Comparison of ENCODE assay signal across 20 cellular contexts in genomic region chr11:91730071-91730470, GRCh38.
A peak's percentile ranks its signal among the peaks of the same experiment; 100 is the strongest.
DNase-seq lines count a peak whose midpoint lies in the region; ATAC-seq and TF ChIP-seq lines count a peak whose summit lies in the region.
"Had no signal": no experiment of that assay in that cellular context is flagged by ENCODE, and none has a peak within 500 bp of the region (broad histone marks: within the 10 kb centered on the region; RNA-seq: fewer than 3 reads in every experiment).

No MANE protein-coding gene starts in this region.

- no peak overlapping the region for H3K4me3 Mint-ChIP-seq in WTC11
- peak overlapping the region; percentile 17 for H3K4me3 Mint-ChIP-seq in endodermal cell
- H3K4me3 Mint-ChIP-seq in MCF 10A (ENCODE audit: unreplicated experiment), result no peak overlapping the region

- no peak overlapping the region for H2AK5ac ChIP-seq in neuronal stem cell (ENCODE audit: low read depth, low read length)

- H3K4me1 ChIP-seq in endodermal cell (ENCODE audit: control insufficient read depth, insufficient read depth, low read length) (peaks cover 13% of the 10 kb centered on the region), neuronal stem cell (ENCODE audit: control insufficient read depth in 2 of 2, insufficient read depth in 1 of 2, low read depth in 1 of 2, low read length in 2 of 2) (peaks cover 0 to 5% of the 10 kb centered on the region in 2 donors)

- H2BK5ac ChIP-seq in neuronal stem cell (ENCODE audit: low read length), result no peak overlapping the region

- peak overlapping the region; percentile 33 for H3K18ac ChIP-seq in neuronal stem cell (ENCODE audit: low read length)

- intact Hi-C loops in MCF 10A (cut with micrococcal nuclease), result no loop called here

- TF ChIP-seq CTCF in WTC11 (IDR thresholded peaks at IDR 0.05), result no peak
- TF ChIP-seq CTCF in endodermal cell (conservative IDR thresholded peaks at IDR 0.05), result no peak
- no peak for TF ChIP-seq CTCF in MCF 10A (IDR thresholded peaks at IDR 0.05; ENCODE audit: unreplicated experiment)

- H2BK15ac ChIP-seq in neuronal stem cell (ENCODE audit: low read length), result no peak overlapping the region

- H3K4me3 ChIP-seq in endodermal cell (ENCODE audit: low read length), result peak overlapping the region; percentile 20
- H3K4me3 ChIP-seq in neuronal stem cell (ENCODE audit: low read length in 2 of 2), result no peak overlapping the region
- H3K4me3 ChIP-seq: GM23248 had no signal

- POLR2A ChIA-PET in WTC11 (lab: Charles Lee), result no interaction called here
- POLR2A ChIA-PET in MCF 10A (lab: Yijun Ruan, JAX), result no interaction called here

- H3K9ac ChIP-seq in endodermal cell (ENCODE audit: extremely low read depth, low read length, poor library complexity, severe bottlenecking) (no peak overlapping the region), neuronal stem cell (ENCODE audit: low read depth, low read length, poor library complexity) (no peak overlapping the region)
- H3K9ac ChIP-seq: GM23248 had no signal

- H3K36me3 Mint-ChIP-seq in WTC11, result peaks cover 12% of the 10 kb centered on the region
- peaks cover 5% of the 10 kb centered on the region for H3K36me3 Mint-ChIP-seq in endodermal cell (ENCODE audit: low read depth)
- H3K36me3 Mint-ChIP-seq in MCF 10A (ENCODE audit: insufficient read depth, unreplicated experiment), result no peaks in the 10 kb centered on the region

- H3K14ac ChIP-seq in neuronal stem cell (ENCODE audit: low read length), result no peak overlapping the region

- H2AFZ ChIP-seq in neuronal stem cell (ENCODE audit: low read length), result peak overlapping the region; percentile 81
- H2AFZ ChIP-seq: GM23248 had no signal

- CTCF ChIA-PET in WTC11 (lab: Charles Lee) (interaction anchor here (0.9 kb wide), 1 partner anchor 13 kb away, joined by 3 read pairs; no protein-coding TSS in a partner anchor), MCF 10A (lab: Yijun Ruan, JAX) (interaction anchor here (0.6 kb wide), 2 partner anchors 275 to 867 kb away, joined by 3 read pairs; no protein-coding TSS in a partner anchor)

- peak; percentile 43 for ATAC-seq in WTC11
- no peak for ATAC-seq in GM19463 (IDR thresholded peaks at IDR 0.05; ENCODE audit: unreplicated experiment)
- ATAC-seq: HepG2, Right ventricle myocardium inferior had no signal

- H3K4me1 Mint-ChIP-seq in WTC11 (peaks cover 37% of the 10 kb centered on the region), endodermal cell (peaks cover 33% of the 10 kb centered on the region), MCF 10A (ENCODE audit: insufficient read depth, unreplicated experiment) (no peaks in the 10 kb centered on the region)

- no peak overlapping the region for H2BK120ac ChIP-seq in neuronal stem cell (ENCODE audit: low read depth, low read length)

- no peak overlapping the region for H3K4me2 ChIP-seq in neuronal stem cell (ENCODE audit: insufficient read depth, low read length, poor library complexity, severe bottlenecking)

- H3K36me3 ChIP-seq in endodermal cell (ENCODE audit: control insufficient read depth, insufficient read depth, low read length), result no peaks in the 10 kb centered on the region
- no peaks in the 10 kb centered on the region for H3K36me3 ChIP-seq in neuronal stem cell (replicated peaks in 1 of 2; ENCODE audit: control insufficient read depth in 2 of 2, insufficient read depth in 2 of 2, low read length in 2 of 2)

- H3K27me3 ChIP-seq in endodermal cell (ENCODE audit: control insufficient read depth, insufficient read depth, low read length, poor library complexity, severe bottlenecking) (no peaks in the 10 kb centered on the region), neuronal stem cell (ENCODE audit: control insufficient read depth in 3 of 3, insufficient read depth in 3 of 3, low read depth in 1 of 3, low read length in 3 of 3) (no peaks in the 10 kb centered on the region)

- no peak overlapping the region for H4K8ac ChIP-seq in neuronal stem cell (ENCODE audit: low read depth, low read length)

- H2BK12ac ChIP-seq in neuronal stem cell (ENCODE audit: low read length), result no peak overlapping the region

- DNase-seq in WTC11 (ENCODE audit: low spot score) (peak; percentile 6), endodermal cell (peak; percentile 63), neuronal stem cell (ENCODE audit: low spot score) (no peak), MCF 10A (ENCODE audit: unreplicated experiment) (no peak), hepatic stellate cell (ENCODE audit: low spot score) (no peak), NCI-H1048 (lab: John Stamatoyannopoulos, UW) (no peak)
- DNase-seq: ACHN, AML-193, DND-41, GM23248, KG1, NCI-H1417 treated with DMSO at 0.1 percent for 48 hours, NCI-H187 treated with DMSO at 0.1 percent for 48 hours, NCI-H2227 treated with DMSO at 0.1 percent for 48 hours, NCI-H510A treated with DMSO at 0.1 percent for 48 hours, NCI-H774 had no signal

- H3K9me3 Mint-ChIP-seq in WTC11 (peaks cover 20% of the 10 kb centered on the region), endodermal cell (peaks cover 19% of the 10 kb centered on the region), MCF 10A (ENCODE audit: unreplicated experiment) (no peaks in the 10 kb centered on the region)

- BruUV-seq in MCF 10A (replicated peaks; lab: Mats Ljungman, UMichigan), result no TSS peak

- peaks cover 21% of the 10 kb centered on the region for H3K9me3 ChIP-seq in endodermal cell (ENCODE audit: control insufficient read depth, low read length)
- no peaks in the 10 kb centered on the region for H3K9me3 ChIP-seq in neuronal stem cell (replicated peaks in 1 of 2; ENCODE audit: control insufficient read depth in 2 of 2, insufficient read depth in 1 of 2, low read depth in 1 of 2, low read length in 2 of 2)

- H3K23ac ChIP-seq in neuronal stem cell (ENCODE audit: low read depth, low read length, poor library complexity), result no peak overlapping the region

- no peak overlapping the region for H3K4ac ChIP-seq in neuronal stem cell (ENCODE audit: low read length)

- H4K91ac ChIP-seq in neuronal stem cell (ENCODE audit: low read depth, low read length, poor library complexity), result no peak overlapping the region

- H3K79me1 ChIP-seq in neuronal stem cell (ENCODE audit: low read depth, low read length), result no peaks in the 10 kb centered on the region

- H3K27me3 Mint-ChIP-seq in WTC11 (ENCODE audit: low read depth) (0 out of 2 replicates have a peak, but pooled peaks cover 5% of the 10 kb centered on the region), endodermal cell (ENCODE audit: insufficient read depth) (no peaks in the 10 kb centered on the region), MCF 10A (ENCODE audit: insufficient read depth, unreplicated experiment) (no peaks in the 10 kb centered on the region)

- H3K27ac Mint-ChIP-seq in WTC11 (no peak overlapping the region), endodermal cell (peak overlapping the region; percentile 86), MCF 10A (ENCODE audit: low read depth, unreplicated experiment) (no peak overlapping the region)

- H3K27ac ChIP-seq in endodermal cell (ENCODE audit: low read depth, low read length) (peak overlapping the region; percentile 79), neuronal stem cell (replicated peaks; ENCODE audit: low read length) (no peak overlapping the region)
- H3K27ac ChIP-seq: C4-2B, GM23248 had no signal

TF ChIP-seq in WTC11, 78 proteins besides CTCF, POLR2A, EP300 and RAD21:
- TF ChIP-seq ZMAT4 (CRISPR knock-in tag; IDR thresholded peaks at IDR 0.05) (no peak), ZNF263 (CRISPR knock-in tag; IDR thresholded peaks at IDR 0.05; ENCODE audit: low read depth) (no peak), TCF7 (CRISPR knock-in tag; IDR thresholded peaks at IDR 0.05; ENCODE audit: low read depth) (no peak), RELA (CRISPR knock-in tag; IDR thresholded peaks at IDR 0.05; ENCODE audit: borderline replicate concordance) (no peak), ZNF396 (CRISPR knock-in tag; IDR thresholded peaks at IDR 0.05; ENCODE audit: borderline replicate concordance) (no peak), GRHL2 (CRISPR knock-in tag; IDR thresholded peaks at IDR 0.05; ENCODE audit: insufficient replicate concordance, severe bottlenecking) (no peak), GTF2I (CRISPR knock-in tag; conservative IDR thresholded peaks at IDR 0.05) (no peak), ATF1 (CRISPR knock-in tag; IDR thresholded peaks at IDR 0.05) (no peak), CREB1 (CRISPR knock-in tag; IDR thresholded peaks at IDR 0.05) (no peak), SMAD3 (CRISPR knock-in tag; IDR thresholded peaks at IDR 0.05; ENCODE audit: borderline replicate concordance) (no peak)

Comparison
In these comparisons a context has a peak if more than half of its experiments do, and no peak if none do; other contexts are left out.
1. DNase-seq: peak in WTC11 (single experiment) and endodermal cell (single experiment); none in neuronal stem cell (single experiment), MCF 10A (single experiment), hepatic stellate cell (single experiment) and NCI-H1048 (single experiment).